ENCODE assay signal across 1 cellular context in genomic region chr1:1231400-1232223, GRCh38.
A peak's percentile ranks its signal among the peaks of the same experiment; 100 is the strongest.
TF ChIP-seq lines count a peak whose summit lies in the region.

TSS of gene SDF4 (minus strand) at chr1:1232001. CDS start at chr1:1228772, 3,229 bp downstream.

TF ChIP-seq in K562, 482 proteins besides CTCF, POLR2A, EP300 and RAD21 (continued from another document and continues in another):
- TF ChIP-seq REST (CRISPR knock-in tag; IDR thresholded peaks at IDR 0.05; ENCODE audit: low read depth) (peak; percentile 83), ZFPM2 (CRISPR knock-in tag; IDR thresholded peaks at IDR 0.05) (peak; percentile 89; the same call in 1 of the 2 replicates), ZKSCAN3 (CRISPR knock-in tag; IDR thresholded peaks at IDR 0.05) (no peak), MCM7 (IDR thresholded peaks at IDR 0.05) (no peak), LCOR (CRISPR knock-in tag; IDR thresholded peaks at IDR 0.05) (no peak), GTF2E2 (tag; IDR thresholded peaks at IDR 0.05) (peak; percentile 77; the same call in 1 of the 2 replicates), PCBP2 (IDR thresholded peaks at IDR 0.05; ENCODE audit: low read depth, low read length, poor library complexity, severe bottlenecking) (no peak), ZNF77 (CRISPR knock-in tag; IDR thresholded peaks at IDR 0.05) (no peak), TRIM24 (IDR thresholded peaks at IDR 0.05) (no peak), SMARCC2 (IDR thresholded peaks at IDR 0.05; ENCODE audit: low read depth) (no peak), ILF3 (IDR thresholded peaks at IDR 0.05; ENCODE audit: borderline replicate concordance) (no peak; the same call in 1 of the 2 replicates), RNF2 (IDR thresholded peaks at IDR 0.05) (no peak), TRIM25 (IDR thresholded peaks at IDR 0.05; ENCODE audit: borderline replicate concordance) (no peak), POLR3G (IDR thresholded peaks at IDR 0.05; ENCODE audit: extremely low read depth, insufficient read length, insufficient replicate concordance) (no peak), UBTF (IDR thresholded peaks at IDR 0.05; ENCODE audit: borderline replicate concordance in 1 of 2, low read depth in 2 of 2, low read length in 2 of 2) (peak in 1 of 2 experiments; percentile 53; a peak in 1 of 4 replicates), HNRNPL (IDR thresholded peaks at IDR 0.05; ENCODE audit: low read depth, low read length) (peak; percentile 71; the same call in 1 of the 2 replicates), MAFK (IDR thresholded peaks at IDR 0.05; ENCODE audit: low read length) (no peak), MAFF (IDR thresholded peaks at IDR 0.05; ENCODE audit: low read length) (no peak), KHSRP (IDR thresholded peaks at IDR 0.05) (no peak), CBX3 (IDR thresholded peaks at IDR 0.05; ENCODE audit: borderline replicate concordance in 1 of 2, low read length in 2 of 2) (no peak; a peak in 1 of 3 replicates), ZNF224 (CRISPR knock-in tag; IDR thresholded peaks at IDR 0.05) (no peak), ZNF668 (CRISPR knock-in tag; IDR thresholded peaks at IDR 0.05) (no peak), E2F1 (CRISPR knock-in tag; IDR thresholded peaks at IDR 0.05) (peak; percentile 90), ZFP91 (CRISPR knock-in tag; IDR thresholded peaks at IDR 0.05) (no peak), ZZZ3 (IDR thresholded peaks at IDR 0.05) (no peak), YY1 (IDR thresholded peaks at IDR 0.05; ENCODE audit: borderline replicate concordance in 1 of 3, control insufficient read depth in 1 of 3, extremely low read depth in 1 of 3, insufficient read depth in 3 of 3, insufficient read length in 1 of 3, insufficient replicate concordance in 2 of 3, low read depth in 1 of 3, low read length in 2 of 3) (peak; percentile 98 to 100 (median 99)), NCOR1 (IDR thresholded peaks at IDR 0.05) (no peak), NBN (IDR thresholded peaks at IDR 0.05; ENCODE audit: low read depth) (no peak), ZNF324 (CRISPR knock-in tag; IDR thresholded peaks at IDR 0.05) (no peak), CEBPB (tag; IDR thresholded peaks at IDR 0.05) (no peak), THAP7 (CRISPR knock-in tag; IDR thresholded peaks at IDR 0.05) (0 out of 2 replicates have a peak, but pooled peaks have one; percentile 39), ZNF449 (CRISPR knock-in tag; IDR thresholded peaks at IDR 0.05) (no peak), MECOM (CRISPR knock-in tag; IDR thresholded peaks at IDR 0.05) (no peak), ZNF134 (CRISPR knock-in tag; conservative IDR thresholded peaks at IDR 0.05) (no peak), IRF2 (CRISPR knock-in tag; IDR thresholded peaks at IDR 0.05) (no peak), MLX (CRISPR knock-in tag; conservative IDR thresholded peaks at IDR 0.05) (0 out of 4 replicates have a peak, but pooled peaks of 1 of the 2 experiments have one; percentile 37), CTCFL (IDR thresholded peaks at IDR 0.05; ENCODE audit: borderline replicate concordance, insufficient read depth, low read depth, low read length, poor library complexity, severe bottlenecking) (no peak), ZNF551 (CRISPR knock-in tag; IDR thresholded peaks at IDR 0.05) (no peak), ILK (tag; IDR thresholded peaks at IDR 0.05; ENCODE audit: borderline replicate concordance, low read depth) (no peak), SAFB (IDR thresholded peaks at IDR 0.05; ENCODE audit: borderline replicate concordance, low read depth, low read length) (no peak), MCM2 (IDR thresholded peaks at IDR 0.05; ENCODE audit: low read depth) (no peak), ZSCAN29 (IDR thresholded peaks at IDR 0.05) (no peak; the same call in 1 of the 2 replicates), SNAPC5 (CRISPR knock-in tag; IDR thresholded peaks at IDR 0.05) (no peak), TCF7L2 (IDR thresholded peaks at IDR 0.05; ENCODE audit: low read depth, low read length) (no peak), HSF4 (CRISPR knock-in tag; IDR thresholded peaks at IDR 0.05; ENCODE audit: borderline replicate concordance) (no peak), PURB (CRISPR knock-in tag; IDR thresholded peaks at IDR 0.05; ENCODE audit: low read depth) (no peak), E2F4 (CRISPR knock-in tag; IDR thresholded peaks at IDR 0.05; ENCODE audit: low read depth) (no peak), DLX4 (CRISPR knock-in tag; IDR thresholded peaks at IDR 0.05) (no peak)
